9 cellular contexts compared by ENCODE assay signal in the genomic region with DNA sequence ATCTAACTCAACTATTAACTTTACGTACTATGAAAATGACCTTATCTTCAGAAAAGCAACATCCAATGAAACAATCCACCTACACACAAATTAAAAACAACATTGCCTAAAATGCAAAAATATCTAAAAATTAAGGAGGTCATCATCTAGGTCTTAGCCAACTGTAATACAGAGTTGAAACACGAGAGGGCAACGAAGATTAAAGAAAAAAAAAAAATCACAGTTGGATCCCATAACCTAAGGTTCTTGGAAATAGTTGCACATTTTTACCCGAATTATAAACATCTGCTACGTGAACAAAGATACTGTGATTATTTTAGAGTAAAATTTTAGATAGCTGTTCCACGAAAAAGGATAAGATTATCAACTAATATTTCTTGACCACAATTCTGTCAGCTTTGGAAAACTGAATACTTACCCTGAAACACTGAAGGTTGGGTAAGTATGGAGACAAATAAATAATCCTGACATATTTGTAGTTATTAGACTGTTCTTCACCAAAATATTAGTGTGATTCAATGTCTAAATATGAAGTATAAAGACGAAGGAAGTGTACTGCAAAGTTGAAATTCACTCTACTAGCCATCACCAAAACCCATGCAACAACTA.
DNase-seq lines count a peak whose midpoint lies in the region; ATAC-seq, FAIRE-seq and TF ChIP-seq lines count a peak whose summit lies in the region.
"Had no signal": no experiment of that assay in that cellular context is flagged by ENCODE, and none has a peak within 500 bp of the region (broad histone marks: within the 10 kb centered on the region; RNA-seq: fewer than 3 reads in every experiment).

No MANE protein-coding gene starts in this region.

- H3K9ac ChIP-seq in GM12878 (ENCODE audit: control insufficient read depth, insufficient read depth, low read length): no peak overlapping the region

- BruUV-seq in GM12878 (replicated peaks; lab: Mats Ljungman, UMichigan): no TSS peak

- RAD21 ChIA-PET in GM12878 (lab: Charles Lee; ENCODE audit: unreplicated experiment): interaction anchor here (0.6 to 1.7 kb wide), 3 partner anchors 93 to 628 kb away, joined by 3 to 6 read pairs (median 5); no protein-coding TSS in a partner anchor

- no peak for TF ChIP-seq POLR2A in GM12878 (IDR thresholded peaks at IDR 0.05; ENCODE audit: low read depth, low read length)

- in situ Hi-C loops in KBM-7 (cut with MboI; ENCODE audit: low pct_unique_long_range_greater_than_20kb, low sequenced_read_pairs): loop anchor here (25.0 kb wide), 1 partner anchor 152 kb away; no protein-coding TSS in a partner anchor
- in situ Hi-C loops in GM12878 (cut with MboI): loop anchor here (5.0 to 25.0 kb wide), 2 partner anchors 152 to 627 kb away; no protein-coding TSS in a partner anchor

- peak; percentile 46; the same call in 1 of the 3 replicates for ATAC-seq in GM12878
- ATAC-seq in left colon: peak; percentile 52
- ATAC-seq in GM19324 (IDR thresholded peaks at IDR 0.05; ENCODE audit: low FRiP score, unreplicated experiment): no peak

- SMC1A ChIA-PET in GM12878 (lab: Charles Lee; ENCODE audit: uncharacterized antibody, unreplicated experiment): interaction anchor here (0.7 to 2.1 kb wide), 4 partner anchors 149 to 628 kb away, joined by 3 to 9 read pairs (median 4); no protein-coding TSS in a partner anchor

- H3K4me2 ChIP-seq in DOHH2 (ENCODE audit: low read length): no peak overlapping the region
- no peak overlapping the region for H3K4me2 ChIP-seq in GM12878 (ENCODE audit: control insufficient read depth, insufficient read depth)

- intact Hi-C loops in GM12878 (cut with micrococcal nuclease; ENCODE audit: unreplicated experiment): loop anchor here (1.0 to 2.0 kb wide), 2 partner anchors 149 to 627 kb away; no protein-coding TSS in a partner anchor
- intact Hi-C loops in left colon (cut with DNase I, micrococcal nuclease): no loop called here
- intact Hi-C loops in posterior vena cava (cut with DNase I): loop anchor here (10.0 kb wide), 2 partner anchors 85 to 145 kb away; a partner anchor contains a TSS

- H3K27me3 ChIP-seq in DOHH2 (ENCODE audit: control insufficient read depth, low read length): no peaks in the 10 kb centered on the region
- no peaks in the 10 kb centered on the region for H3K27me3 ChIP-seq in GM12878 (replicated peaks in 1 of 2; ENCODE audit: control insufficient read depth in 2 of 2, insufficient read depth in 2 of 2, low read length in 1 of 2)
- H3K27me3 ChIP-seq: SJCRH30 had no signal

- FAIRE-seq in GM12878 (lab: Jason Lieb, UNC): no peak

- peaks cover 10% of the 10 kb centered on the region for H3K79me2 ChIP-seq in DOHH2 (ENCODE audit: control insufficient read depth, low read length)
- H3K79me2 ChIP-seq in GM12878 (ENCODE audit: control insufficient read depth, insufficient read depth, low read length): no peaks in the 10 kb centered on the region

- no peaks in the 10 kb centered on the region for H3K9me2 ChIP-seq in DOHH2 (replicated peaks; ENCODE audit: control insufficient read depth, low read length)

- TF ChIP-seq RAD21 in GM12878 (IDR thresholded peaks at IDR 0.05; ENCODE audit: insufficient read depth, low read depth, low read length): peak; percentile 71

- peaks cover 11% of the 10 kb centered on the region; the same call in 1 of the 2 replicates for H3F3A ChIP-seq in DOHH2 (ENCODE audit: control insufficient read depth, insufficient read depth)

- DNase-seq in KBM-7 (peak; percentile 74), GM12878 (ENCODE audit: low read depth, low spot score) (no peak), left colon (no peak), posterior vena cava (ENCODE audit: low spot score) (no peak), HK-2 (ENCODE audit: unreplicated experiment) (no peak)
- no peak for DNase-seq in activated CD8-positive, alpha-beta memory T cell treated with anti-CD3 and anti-CD28 coated beads for 24 hours

- H3K36me3 ChIP-seq in DOHH2 (ENCODE audit: control insufficient read depth, low read length) (peaks cover 14% of the 10 kb centered on the region), GM12878 (ENCODE audit: control insufficient read depth in 2 of 2, insufficient read depth in 2 of 2, low read length in 1 of 2) (no peaks in the 10 kb centered on the region)

- POLR2A ChIA-PET in GM12878 (lab: Charles Lee): no interaction called here

- TF ChIP-seq CTCF in DOHH2 (IDR thresholded peaks at IDR 0.05; ENCODE audit: low read depth, low read length, poor library complexity, severe bottlenecking) (peak; percentile 60), GM12878 (IDR thresholded peaks at IDR 0.05 in 2 of 3, conservative IDR thresholded peaks at IDR 0.05 in 1 of 3; ENCODE audit: control insufficient read depth in 2 of 3, extremely low read depth in 1 of 3, insufficient read depth in 1 of 3, low read depth in 3 of 3, low read length in 3 of 3) (peak; percentile 41 to 59 (median 48); a peak in 5 of 6 replicates)

- H2AFZ ChIP-seq in GM12878 (ENCODE audit: control insufficient read depth, low read depth, low read length): no peak overlapping the region

- H4K20me1 ChIP-seq in DOHH2 (ENCODE audit: control insufficient read depth, insufficient read depth, low read depth, low read length) (no peaks in the 10 kb centered on the region), GM12878 (ENCODE audit: control insufficient read depth, insufficient read depth) (no peaks in the 10 kb centered on the region)

- CTCF ChIA-PET in GM12878 (lab: Yijun Ruan, JAX): interaction anchor here (0.7 to 2.3 kb wide), 6 partner anchors 15 to 627 kb away, joined by 3 to 10 read pairs (median 4); no protein-coding TSS in a partner anchor

- no peak for TF ChIP-seq EP300 in GM12878 (IDR thresholded peaks at IDR 0.05; ENCODE audit: borderline replicate concordance in 1 of 2, control insufficient read depth in 1 of 2, low read depth in 2 of 2, low read length in 2 of 2)

- WGBS in GM12878 (ENCODE audit: insufficient coverage, insufficient replicate concordance, low lambda C conversion rate, missing lambda C conversion rate): 5% methylated on average over 7 of the region's 7 CpGs

- no peaks in the 10 kb centered on the region for H3K4me1 ChIP-seq in DOHH2 (ENCODE audit: control insufficient read depth, low read length)
- no peaks in the 10 kb centered on the region for H3K4me1 ChIP-seq in GM12878 (ENCODE audit: control insufficient read depth, insufficient read depth, low read length)

- H3K27ac ChIP-seq in DOHH2 (ENCODE audit: low read depth, low read length): no peak overlapping the region
- no peak overlapping the region for H3K27ac ChIP-seq in GM12878 (ENCODE audit: control insufficient read depth, insufficient read depth)
- H3K27ac ChIP-seq: SJCRH30 had no signal

- H3K9me3 ChIP-seq in DOHH2 (ENCODE audit: control insufficient read depth, insufficient read depth, low read length) (no peaks in the 10 kb centered on the region), GM12878 (replicated peaks; ENCODE audit: control insufficient read depth, insufficient read depth, low read length) (no peaks in the 10 kb centered on the region)
- H3K9me3 ChIP-seq: SJCRH30 had no signal

- H3K4me3 ChIP-seq in DOHH2 (ENCODE audit: low read length): no peak overlapping the region
- H3K4me3 ChIP-seq in GM12878: no peak overlapping the region
- H3K4me3 ChIP-seq: SJCRH30 had no signal

TF ChIP-seq in GM12878, 131 proteins besides CTCF, POLR2A, EP300 and RAD21:
- no peak for TF ChIP-seq KAT2A (conservative IDR thresholded peaks at IDR 0.05; ENCODE audit: control insufficient read depth, low read depth, low read length)
- no peak for TF ChIP-seq CHD1 (IDR thresholded peaks at IDR 0.05; ENCODE audit: low read depth, low read length)
- no peak for TF ChIP-seq PAX8 (IDR thresholded peaks at IDR 0.05)
- TF ChIP-seq EZH2 (IDR thresholded peaks at IDR 0.05; ENCODE audit: borderline replicate concordance, control insufficient read depth, low read depth, low read length): no peak
- no peak for TF ChIP-seq GATAD2B (conservative IDR thresholded peaks at IDR 0.05; ENCODE audit: low read depth)
- TF ChIP-seq ZNF384 (IDR thresholded peaks at IDR 0.05; ENCODE audit: borderline replicate concordance, low read depth, low read length): peak; percentile 28; the same call in 1 of the 2 replicates
- TF ChIP-seq, protein P1, sequence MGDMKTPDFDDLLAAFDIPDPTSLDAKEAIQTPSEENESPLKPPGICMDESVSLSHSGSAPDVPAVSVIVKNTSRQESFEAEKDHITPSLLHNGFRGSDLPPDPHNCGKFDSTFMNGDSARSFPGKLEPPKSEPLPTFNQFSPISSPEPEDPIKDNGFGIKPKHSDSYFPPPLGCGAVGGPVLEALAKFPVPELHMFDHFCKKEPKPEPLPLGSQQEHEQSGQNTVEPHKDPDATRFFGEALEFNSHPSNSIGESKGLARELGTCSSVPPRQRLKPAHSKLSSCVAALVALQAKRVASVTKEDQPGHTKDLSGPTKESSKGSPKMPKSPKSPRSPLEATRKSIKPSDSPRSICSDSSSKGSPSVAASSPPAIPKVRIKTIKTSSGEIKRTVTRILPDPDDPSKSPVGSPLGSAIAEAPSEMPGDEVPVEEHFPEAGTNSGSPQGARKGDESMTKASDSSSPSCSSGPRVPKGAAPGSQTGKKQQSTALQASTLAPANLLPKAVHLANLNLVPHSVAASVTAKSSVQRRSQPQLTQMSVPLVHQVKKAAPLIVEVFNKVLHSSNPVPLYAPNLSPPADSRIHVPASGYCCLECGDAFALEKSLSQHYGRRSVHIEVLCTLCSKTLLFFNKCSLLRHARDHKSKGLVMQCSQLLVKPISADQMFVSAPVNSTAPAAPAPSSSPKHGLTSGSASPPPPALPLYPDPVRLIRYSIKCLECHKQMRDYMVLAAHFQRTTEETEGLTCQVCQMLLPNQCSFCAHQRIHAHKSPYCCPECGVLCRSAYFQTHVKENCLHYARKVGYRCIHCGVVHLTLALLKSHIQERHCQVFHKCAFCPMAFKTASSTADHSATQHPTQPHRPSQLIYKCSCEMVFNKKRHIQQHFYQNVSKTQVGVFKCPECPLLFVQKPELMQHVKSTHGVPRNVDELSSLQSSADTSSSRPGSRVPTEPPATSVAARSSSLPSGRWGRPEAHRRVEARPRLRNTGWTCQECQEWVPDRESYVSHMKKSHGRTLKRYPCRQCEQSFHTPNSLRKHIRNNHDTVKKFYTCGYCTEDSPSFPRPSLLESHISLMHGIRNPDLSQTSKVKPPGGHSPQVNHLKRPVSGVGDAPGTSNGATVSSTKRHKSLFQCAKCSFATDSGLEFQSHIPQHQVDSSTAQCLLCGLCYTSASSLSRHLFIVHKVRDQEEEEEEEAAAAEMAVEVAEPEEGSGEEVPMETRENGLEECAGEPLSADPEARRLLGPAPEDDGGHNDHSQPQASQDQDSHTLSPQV (IDR thresholded peaks at IDR 0.05): no peak
- no peak for TF ChIP-seq ZSCAN29 (IDR thresholded peaks at IDR 0.05)
- peak; percentile 53; the same call in 1 of the 2 replicates for TF ChIP-seq SMC3 (IDR thresholded peaks at IDR 0.05; ENCODE audit: borderline replicate concordance, low read length)
- TF ChIP-seq ZBED1 (IDR thresholded peaks at IDR 0.05; ENCODE audit: borderline replicate concordance): no peak

Comparison
In these comparisons a context has a peak if more than half of its experiments do, and no peak if none do; other contexts are left out.
1. intact Hi-C loops: an anchor here in GM12878 (1.0 to 2.0 kb wide) and posterior vena cava (10.0 kb wide); none called in left colon.